Comparison of ENCODE assay signal across 1 cellular context in the genomic region with DNA sequence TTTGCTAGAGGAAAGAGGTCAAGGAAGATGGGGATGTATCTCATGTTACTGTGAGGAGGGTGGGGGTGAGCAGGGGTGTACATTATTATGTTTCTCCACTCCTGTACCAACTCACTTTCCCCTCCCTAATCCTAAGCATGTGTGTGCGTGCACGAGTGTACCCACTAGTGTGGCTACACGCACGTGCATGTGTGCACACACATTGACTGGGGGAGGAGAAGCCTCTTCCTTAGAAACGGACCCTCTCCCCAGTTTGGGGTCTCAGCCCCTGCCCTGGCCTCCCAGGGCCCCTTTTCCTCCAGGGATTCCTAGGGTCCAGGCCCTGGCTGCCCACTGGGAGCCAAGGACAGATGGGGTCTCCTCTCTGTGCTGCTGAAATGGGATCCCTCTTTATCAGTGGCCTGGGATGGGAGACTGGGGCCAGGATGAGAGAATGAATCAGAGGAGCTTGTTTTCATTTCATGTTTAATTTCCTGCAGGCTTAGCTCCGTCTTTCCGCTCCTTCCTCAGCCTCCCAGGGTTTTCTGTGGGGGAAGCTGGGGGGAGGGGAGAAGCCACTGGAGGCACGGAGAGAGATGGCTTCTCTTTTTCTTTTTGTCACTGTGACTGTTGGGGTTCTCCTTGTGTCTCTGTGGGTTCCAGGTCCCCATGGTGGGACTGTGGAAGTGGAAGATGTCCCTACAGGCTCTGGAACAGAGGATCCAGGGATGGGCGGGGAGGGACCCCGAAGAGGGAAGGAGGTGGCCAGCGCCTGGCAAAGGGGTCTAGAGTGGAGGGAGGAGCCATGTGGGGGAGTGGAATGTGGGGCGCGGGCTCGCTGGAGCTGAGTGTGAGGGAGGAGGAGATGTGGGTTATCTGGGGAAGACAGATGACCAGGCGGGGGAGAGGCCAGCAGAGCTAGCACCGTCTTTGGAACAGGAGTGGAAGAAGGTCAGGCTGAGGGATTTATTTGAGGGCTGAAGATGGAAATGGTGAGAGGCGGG.
TF ChIP-seq lines count a peak whose summit lies in the region.

No MANE protein-coding gene starts in this region.

TF ChIP-seq in IMR-90, 13 proteins besides CTCF, POLR2A, EP300 and RAD21:
- TF ChIP-seq NFE2L2 (IDR thresholded peaks at IDR 0.05; ENCODE audit: low read depth, low read length) (no peak), RCOR1 (IDR thresholded peaks at IDR 0.05; ENCODE audit: insufficient replicate concordance, low read length) (no peak), MAFK (IDR thresholded peaks at IDR 0.05; ENCODE audit: low read depth, low read length) (no peak)
